20 cellular contexts compared by ENCODE assay signal in genomic region chr22:33806191-33806590, GRCh38.
DNase-seq lines count a peak whose midpoint lies in the region; ATAC-seq and TF ChIP-seq lines count a peak whose summit lies in the region.
"Had no signal": no experiment of that assay in that cellular context is flagged by ENCODE, and none has a peak within 500 bp of the region (broad histone marks: within the 10 kb centered on the region; RNA-seq: fewer than 3 reads in every experiment).

No MANE protein-coding gene starts in this region.

- no peaks in the 10 kb centered on the region for H3K9me3 ChIP-seq in fibroblast of lung (ENCODE audit: control insufficient read depth, insufficient read depth, low read depth, low read length)
- H3K9me3 ChIP-seq: A549, heart left ventricle, upper lobe of left lung had no signal

- TF ChIP-seq POLR2A in GM18505 (IDR thresholded peaks at IDR 0.05; ENCODE audit: borderline replicate concordance, extremely low read depth, insufficient read depth, insufficient read length): no peak

- TF ChIP-seq CTCF in AG10803 (conservative IDR thresholded peaks at IDR 0.05; ENCODE audit: low read length) (no peak), fibroblast of lung (conservative IDR thresholded peaks at IDR 0.05 in 1 of 2, IDR thresholded peaks at IDR 0.05 in 1 of 2; ENCODE audit: low read depth in 1 of 2, low read length in 2 of 2) (no peak), dorsolateral prefrontal cortex (IDR thresholded peaks at IDR 0.05 in 54 of 56, conservative IDR thresholded peaks at IDR 0.05 in 2 of 56; ENCODE audit: low read depth in 1 of 56, partially characterized antibody in 56 of 56) (no peak)

- H3K27me3 ChIP-seq in fibroblast of lung (ENCODE audit: control insufficient read depth, insufficient read depth, low read length) (no peaks in the 10 kb centered on the region), dorsolateral prefrontal cortex (no peaks in the 10 kb centered on the region)
- H3K27me3 ChIP-seq: brain microvascular endothelial cell, heart left ventricle, upper lobe of left lung had no signal

- no peaks in the 10 kb centered on the region for H3K79me2 ChIP-seq in fibroblast of lung (ENCODE audit: control insufficient read depth, insufficient read depth, low read length)

- no peak overlapping the region for H3K9ac ChIP-seq in fibroblast of lung (ENCODE audit: insufficient read depth, low read length)

- no peaks in the 10 kb centered on the region for H4K20me1 ChIP-seq in fibroblast of lung (ENCODE audit: control insufficient read depth, extremely low read depth, insufficient read depth, low read length)

- H3K27ac ChIP-seq in fibroblast of lung (ENCODE audit: insufficient read depth, low read length) (no peak overlapping the region), dorsolateral prefrontal cortex (no peak overlapping the region)
- H3K27ac ChIP-seq: A549, brain microvascular endothelial cell, skin epidermis, upper lobe of left lung had no signal

- intact Hi-C loops in dorsolateral prefrontal cortex (cut with DNase I): no loop called here

- DNase-seq in AG10803 (ENCODE audit: low read depth) (peak; percentile 13), GM19238 (ENCODE audit: insufficient read length, low spot score) (peak; percentile 27), fibroblast of lung (ENCODE audit: low read depth in 2 of 2) (peak in 1 of 2 donors; percentile 23), inferior parietal cortex (ENCODE audit: extremely low spot score) (no peak), DMS153 treated with DMSO at 0.1 percent for 48 hours (lab: John Stamatoyannopoulos, UW; ENCODE audit: unreplicated experiment) (no peak), dorsolateral prefrontal cortex (no peak)
- DNase-seq: activated CD4-positive, alpha-beta T cell treated with anti-CD3 and anti-CD28 coated beads, Interleukin-2, amount 50 U/mL, for 1 hour; activated T-cell treated with anti-CD3 and anti-CD28 coated beads, Interleukin-2, amount 50 U/mL, for 24 hours; brain microvascular endothelial cell; CD8-positive, alpha-beta T cell; dermis blood vessel endothelial cell; erythroblast; heart left ventricle; NCI-H446; OCI-M1; upper lobe of left lung had no signal

- no peak overlapping the region for H2AFZ ChIP-seq in fibroblast of lung (ENCODE audit: low read length)

- peak overlapping the region; percentile 59 for H3K4me2 ChIP-seq in fibroblast of lung (ENCODE audit: extremely low read depth, insufficient read depth, low read length)
- H3K4me2 ChIP-seq: A549 had no signal

- H3K36me3 ChIP-seq in fibroblast of lung (ENCODE audit: control insufficient read depth, insufficient read depth, low read length): no peaks in the 10 kb centered on the region
- H3K36me3 ChIP-seq: brain microvascular endothelial cell, heart left ventricle, upper lobe of left lung had no signal

- H3K4me3 ChIP-seq in AG10803 (ENCODE audit: low read length) (no peak overlapping the region), fibroblast of lung (replicated peaks in 1 of 4; ENCODE audit: control extremely low read depth in 1 of 4, insufficient read depth in 1 of 4, low read depth in 3 of 4, low read length in 4 of 4) (no peak overlapping the region), dorsolateral prefrontal cortex (no peak overlapping the region)
- H3K4me3 ChIP-seq: A549, heart left ventricle, skin epidermis, upper lobe of left lung had no signal

- H3K4me1 ChIP-seq in fibroblast of lung (ENCODE audit: control insufficient read depth, extremely low read depth, insufficient read depth, low read length): peaks cover 27% of the 10 kb centered on the region
- H3K4me1 ChIP-seq: A549 had no signal

- ATAC-seq in HG03045 (IDR thresholded peaks at IDR 0.05; ENCODE audit: unreplicated experiment) (peak; percentile 61), GM18505 (IDR thresholded peaks at IDR 0.05; ENCODE audit: unreplicated experiment) (no peak)
- ATAC-seq: A549; CD8-positive, alpha-beta T cell had no signal

Comparison
In these comparisons a context has a peak if more than half of its experiments do, and no peak if none do; other contexts are left out.
1. DNase-seq: peak in AG10803 (single experiment) and GM19238 (single experiment); none in inferior parietal cortex (single experiment), DMS153 treated with DMSO at 0.1 percent for 48 hours (single experiment) and dorsolateral prefrontal cortex (0 of 10).